Comparison of ENCODE assay signal across 13 cellular contexts in the genomic region with DNA sequence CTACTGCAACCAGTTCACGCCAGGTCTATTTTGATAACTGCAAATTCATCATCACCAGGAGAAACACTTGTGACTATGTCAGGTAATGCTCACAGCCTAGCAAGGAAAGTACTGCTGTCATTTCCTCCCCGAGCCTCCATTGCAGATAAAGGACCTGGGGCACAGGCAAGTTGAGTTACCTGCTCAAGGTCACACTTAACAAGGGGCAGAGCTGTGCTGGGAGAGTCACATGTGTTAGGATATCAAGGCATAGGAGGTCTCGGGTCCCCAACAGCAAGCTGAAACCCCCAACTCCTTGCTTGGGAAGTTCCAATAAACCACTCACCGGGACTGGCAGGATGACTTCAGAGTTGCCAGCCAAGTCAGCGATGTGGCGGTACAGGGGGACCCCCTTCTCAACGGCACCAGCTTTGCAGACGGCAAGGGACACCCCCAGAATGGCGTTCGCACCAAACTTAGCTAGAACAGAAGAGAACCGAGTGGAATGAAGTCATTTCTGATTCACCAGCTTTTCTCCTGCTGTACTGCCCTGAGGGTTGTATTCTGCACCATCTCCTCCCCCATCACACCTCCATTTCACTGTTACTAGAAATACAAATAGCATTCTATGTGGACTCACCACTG. TPM values are rescaled to one million over a fixed set of nuclear protein-coding genes. Genes with fewer than 3 reads are reported as not detected.
A peak's percentile ranks its signal among the peaks of the same experiment; 100 is the strongest.
DNase-seq lines count a peak whose midpoint lies in the region; ATAC-seq, FAIRE-seq and TF ChIP-seq lines count a peak whose summit lies in the region.
"Had no signal": no experiment of that assay in that cellular context is flagged by ENCODE, and none has a peak within 500 bp of the region (broad histone marks: within the 10 kb centered on the region; RNA-seq: fewer than 3 reads in every experiment).

No MANE protein-coding gene starts in this region.

- ATAC-seq in activated CD4-positive, alpha-beta T cell treated with anti-CD3 and anti-CD28 coated beads for 36 hours, result peak; percentile 76
- no peak for ATAC-seq in activated CD8-positive, alpha-beta T cell treated with anti-CD3 and anti-CD28 coated beads, Interleukin-2, amount 10 ng/mL, durations not matched to agents 7 days and 5 days

- H3K27ac Mint-ChIP-seq in activated CD4-positive, alpha-beta T cell treated with anti-CD3 and anti-CD28 coated beads for 36 hours, result peak overlapping the region; percentile 86
- peak overlapping the region; percentile 72 for H3K27ac Mint-ChIP-seq in activated CD8-positive, alpha-beta T cell treated with anti-CD3 and anti-CD28 coated beads, Interleukin-2, amount 10 ng/mL, durations not matched to agents 7 days and 5 days
- H3K27ac Mint-ChIP-seq in nephron, result peak overlapping the region in 2 of 3 experiments; percentile 45 to 56

- H3K36me3 Mint-ChIP-seq in activated CD4-positive, alpha-beta T cell treated with anti-CD3 and anti-CD28 coated beads for 36 hours (ENCODE audit: low read depth), result peaks cover 94% of the 10 kb centered on the region
- peaks cover 90% of the 10 kb centered on the region for H3K36me3 Mint-ChIP-seq in activated CD8-positive, alpha-beta T cell treated with anti-CD3 and anti-CD28 coated beads, Interleukin-2, amount 10 ng/mL, durations not matched to agents 7 days and 5 days (ENCODE audit: low read depth)
- H3K36me3 Mint-ChIP-seq in nephron (ENCODE audit: low read depth), result peaks cover 92% of the 10 kb centered on the region

- peak; percentile 85 for DNase-seq in activated CD4-positive, alpha-beta T cell treated with anti-CD3 and anti-CD28 coated beads for 36 hours
- no peak for DNase-seq in activated CD4-positive, alpha-beta T cell treated with anti-CD3 and anti-CD28 coated beads, Interleukin-2, amount 50 U/mL, for 4 hours
- DNase-seq in GM12892 (ENCODE audit: insufficient read length) (no peak), lower leg skin (ENCODE audit: low spot score in 2 of 2) (no peak), HuH-7 (ENCODE audit: low spot score) (no peak), OCI-M1 (lab: John Stamatoyannopoulos, UW) (no peak)
- DNase-seq in activated CD8-positive, alpha-beta T cell treated with anti-CD3 and anti-CD28 coated beads, Interleukin-2, amount 10 ng/mL, durations not matched to agents 7 days and 5 days, result no peak
- DNase-seq: effector memory CD4-positive, alpha-beta T cell; islet precursor cell; NCI-H1694; sigmoid colon; uterus had no signal

- H3K4me1 Mint-ChIP-seq in activated CD4-positive, alpha-beta T cell treated with anti-CD3 and anti-CD28 coated beads for 36 hours, result peaks cover 63% of the 10 kb centered on the region
- H3K4me1 Mint-ChIP-seq in activated CD8-positive, alpha-beta T cell treated with anti-CD3 and anti-CD28 coated beads, Interleukin-2, amount 10 ng/mL, durations not matched to agents 7 days and 5 days (ENCODE audit: low read depth), result peaks cover 87% of the 10 kb centered on the region
- H3K4me1 Mint-ChIP-seq in nephron, result peaks cover 52% of the 10 kb centered on the region

- FAIRE-seq in GM12892 (lab: Jason Lieb, UNC), result peak; percentile 57

- H3K4me3 ChIP-seq in lower leg skin (ENCODE audit: low read depth, poor library complexity, severe bottlenecking), result no peak overlapping the region
- H3K4me3 ChIP-seq: sigmoid colon, uterus had no signal

- intact Hi-C loops in activated CD4-positive, alpha-beta T cell treated with anti-CD3 and anti-CD28 coated beads for 36 hours (cut with DNase I, micrococcal nuclease), result no loop called here
- intact Hi-C loops in lower leg skin (cut with DNase I; ENCODE audit: low total_unique reads), result no loop called here

- H3K4me3 Mint-ChIP-seq in activated CD4-positive, alpha-beta T cell treated with anti-CD3 and anti-CD28 coated beads for 36 hours, result peak overlapping the region; percentile 42
- peak overlapping the region; percentile 19 for H3K4me3 Mint-ChIP-seq in activated CD8-positive, alpha-beta T cell treated with anti-CD3 and anti-CD28 coated beads, Interleukin-2, amount 10 ng/mL, durations not matched to agents 7 days and 5 days
- no peak overlapping the region for H3K4me3 Mint-ChIP-seq in nephron

- TF ChIP-seq POLR2A in GM12892 (IDR thresholded peaks at IDR 0.05; ENCODE audit: low read depth, low read length) (peak; percentile 59; the same call in 1 of the 2 replicates), lower leg skin (IDR thresholded peaks at IDR 0.05) (no peak)

- WGBS in lower leg skin, 2 donors, result 82 to 90% methylated on average over 10 to 11 of the region's 11 CpGs

- H3K27me3 Mint-ChIP-seq in activated CD4-positive, alpha-beta T cell treated with anti-CD3 and anti-CD28 coated beads for 36 hours, result no peaks in the 10 kb centered on the region
- no peaks in the 10 kb centered on the region for H3K27me3 Mint-ChIP-seq in activated CD8-positive, alpha-beta T cell treated with anti-CD3 and anti-CD28 coated beads, Interleukin-2, amount 10 ng/mL, durations not matched to agents 7 days and 5 days (ENCODE audit: low read depth)
- H3K27me3 Mint-ChIP-seq in nephron (ENCODE audit: low read depth), result no peaks in the 10 kb centered on the region

- POLR2A ChIA-PET in activated CD4-positive, alpha-beta T cell treated with anti-CD3 and anti-CD28 coated beads for 36 hours (lab: Charles Lee), result interaction anchor here (0.5 to 3.0 kb wide), 8 partner anchors 8 to 897 kb away, joined by 3 to 37 read pairs (median 4); a partner anchor contains a TSS
- POLR2A ChIA-PET in activated CD8-positive, alpha-beta T cell treated with anti-CD3 and anti-CD28 coated beads, Interleukin-2, amount 10 ng/mL, durations not matched to agents 7 days and 5 days (lab: Charles Lee), result interaction anchor here (0.8 to 4.8 kb wide), 5 partner anchors 8 to 48 kb away, joined by 3 to 30 read pairs (median 4); a partner anchor contains a TSS

- CTCF ChIA-PET in activated CD4-positive, alpha-beta T cell treated with anti-CD3 and anti-CD28 coated beads for 36 hours (lab: Charles Lee), result interaction anchor here (0.5 to 1.6 kb wide), 12 partner anchors 7 to 761 kb away, joined by 3 to 5 read pairs (median 4); no protein-coding TSS in a partner anchor
- CTCF ChIA-PET in activated CD8-positive, alpha-beta T cell treated with anti-CD3 and anti-CD28 coated beads, Interleukin-2, amount 10 ng/mL, durations not matched to agents 7 days and 5 days (lab: Charles Lee), result interaction anchor here (0.9 to 12.1 kb wide), 6 partner anchors 8 to 138 kb away, joined by 3 to 155 read pairs (median 4); a partner anchor contains a TSS

- no peak for TF ChIP-seq CTCF in nephron (IDR thresholded peaks at IDR 0.05; ENCODE audit: unreplicated experiment in 3 of 3)
- no peak for TF ChIP-seq CTCF in lower leg skin (IDR thresholded peaks at IDR 0.05)

- no peaks in the 10 kb centered on the region for H3K9me3 Mint-ChIP-seq in activated CD4-positive, alpha-beta T cell treated with anti-CD3 and anti-CD28 coated beads for 36 hours (ENCODE audit: low read depth)
- no peaks in the 10 kb centered on the region for H3K9me3 Mint-ChIP-seq in activated CD8-positive, alpha-beta T cell treated with anti-CD3 and anti-CD28 coated beads, Interleukin-2, amount 10 ng/mL, durations not matched to agents 7 days and 5 days (ENCODE audit: insufficient read depth)
- H3K9me3 Mint-ChIP-seq in nephron, result no peaks in the 10 kb centered on the region

RNA-seq across cellular contexts. Expression of a gene that starts 11.6 kb away (rescaled TPM):
- total RNA-seq in activated CD4-positive, alpha-beta T cell treated with anti-CD3 and anti-CD28 coated beads for 36 hours, result 1,000 to 10,000 TPM; 2,573 to 3,583 TPM
- 2,713 TPM for polyA plus RNA-seq in GM12892 (2012; ENCODE audit: missing spikeins)
- 1,000 to 10,000 TPM; 3,150 to 3,216 TPM for total RNA-seq in activated CD8-positive, alpha-beta T cell treated with anti-CD3 and anti-CD28 coated beads, Interleukin-2, amount 10 ng/mL, durations not matched to agents 7 days and 5 days
- 100 to 1,000 TPM; 351 to 688 (median 453) TPM for total RNA-seq in lower leg skin

RNA-seq across cellular contexts. Expression of a gene that starts 49.5 kb away (rescaled TPM):
- total RNA-seq in activated CD4-positive, alpha-beta T cell treated with anti-CD3 and anti-CD28 coated beads for 36 hours, result 10 to 100 TPM; 57.4 to 71.6 TPM
- 17.9 TPM for polyA plus RNA-seq in GM12892 (2012; ENCODE audit: missing spikeins)
- 10 to 100 TPM; 37.4 to 44.7 TPM for total RNA-seq in activated CD8-positive, alpha-beta T cell treated with anti-CD3 and anti-CD28 coated beads, Interleukin-2, amount 10 ng/mL, durations not matched to agents 7 days and 5 days
- 10 to 100 TPM; 41.0 to 84.9 (median 76.8) TPM for total RNA-seq in lower leg skin

Comparison
In these comparisons a context has a peak if more than half of its experiments do, and no peak if none do; other contexts are left out.
1. H3K4me3 Mint-ChIP-seq: peak in activated CD4-positive, alpha-beta T cell treated with anti-CD3 and anti-CD28 coated beads for 36 hours (single experiment) and activated CD8-positive, alpha-beta T cell treated with anti-CD3 and anti-CD28 coated beads, Interleukin-2, amount 10 ng/mL, durations not matched to agents 7 days and 5 days (single experiment); none in nephron (0 of 3).
2. Peak in every context shown above with its lines, with median percentiles within 50 percentile points of each other: H3K27ac Mint-ChIP-seq.